Comparison of ENCODE assay signal across 12 cellular contexts in genomic region chr4:174763454-174764104, GRCh38.
DNase-seq lines count a peak whose midpoint lies in the region; ATAC-seq and TF ChIP-seq lines count a peak whose summit lies in the region.
"Had no signal": no experiment of that assay in that cellular context is flagged by ENCODE, and none has a peak within 500 bp of the region (broad histone marks: within the 10 kb centered on the region; RNA-seq: fewer than 3 reads in every experiment).

No MANE protein-coding gene starts in this region.

- H3K36me3 Mint-ChIP-seq in Calu3 (ENCODE audit: insufficient read depth, unreplicated experiment): no peaks in the 10 kb centered on the region
- no peaks in the 10 kb centered on the region for H3K36me3 Mint-ChIP-seq in activated B cell treated with CpG ODN at 0.5 μM for 24 hours (ENCODE audit: low read depth)

- intact Hi-C loops in Calu3 (cut with micrococcal nuclease; ENCODE audit: unreplicated experiment): loop anchor here (1.0 to 10.0 kb wide), 5 partner anchors 65 to 773 kb away; partner anchors contain the start of gene GLRA3
- intact Hi-C loops in activated B cell treated with CpG ODN at 0.5 μM for 24 hours (cut with micrococcal nuclease): loop anchor here (1.0 to 5.0 kb wide), 2 partner anchors 164 to 774 kb away; no protein-coding TSS in a partner anchor
- intact Hi-C loops in Right ventricle myocardium superior (cut with DNase I): loop anchor here (5.0 kb wide), 1 partner anchor 774 kb away; no protein-coding TSS in a partner anchor

- CTCF ChIA-PET in Calu3 (lab: Charles Lee) (interaction anchor here (0.6 to 0.9 kb wide), 2 partner anchors 658 to 768 kb away, joined by 3 to 8 read pairs; no protein-coding TSS in a partner anchor), activated B cell treated with CpG ODN at 0.5 μM for 24 hours (lab: Charles Lee) (interaction anchor here (0.6 to 1.5 kb wide), 2 partner anchors 1278 to 1577 kb away, joined by 3 read pairs; no protein-coding TSS in a partner anchor)

- BruUV-seq in Calu3 (replicated peaks; lab: Mats Ljungman, UMichigan): no TSS peak

- H3K27me3 Mint-ChIP-seq in Calu3 (ENCODE audit: unreplicated experiment) (no peaks in the 10 kb centered on the region), activated B cell treated with CpG ODN at 0.5 μM for 24 hours (no peaks in the 10 kb centered on the region)
- H3K27me3 Mint-ChIP-seq: dendritic cell treated with granulocyte-macrophage colony-stimulating factor and Interleukin-4, amounts not matched to agents 40 ng/mL and 50 ng/mL, for 4 days; stimulated activated naive CD8-positive, alpha-beta T cell treated with anti-CD3 and anti-CD28 coated beads, Interleukin-15, Interleukin-2, amounts not matched to agents 100 ng/mL and 50 ng/mL, for 24 hours had no signal

- no peak for DNase-seq in Calu3
- DNase-seq in activated B cell treated with CpG ODN at 0.5 μM for 24 hours: no peak
- no peak for DNase-seq in islet precursor cell
- no peak for DNase-seq in Right ventricle myocardium superior
- no peak for DNase-seq in caudate nucleus (lab: John Stamatoyannopoulos, UW)
- no peak for DNase-seq in D341Med (ENCODE audit: low spot score)
- DNase-seq: spleen had no signal

- POLR2A ChIA-PET in activated B cell treated with CpG ODN at 0.5 μM for 24 hours (lab: Charles Lee): no interaction called here

- TF ChIP-seq CTCF in Calu3 (IDR thresholded peaks at IDR 0.05; ENCODE audit: unreplicated experiment): no peak
- TF ChIP-seq CTCF in activated B cell treated with CpG ODN at 0.5 μM for 24 hours (IDR thresholded peaks at IDR 0.05): no peak

- no peak overlapping the region for H3K27ac ChIP-seq in caudate nucleus (ENCODE audit: low read depth, low read length)
- H3K27ac ChIP-seq: spleen had no signal

- no peaks in the 10 kb centered on the region for H3K9me3 Mint-ChIP-seq in Calu3 (ENCODE audit: low read depth, unreplicated experiment)
- no peaks in the 10 kb centered on the region for H3K9me3 Mint-ChIP-seq in activated B cell treated with CpG ODN at 0.5 μM for 24 hours
- H3K9me3 Mint-ChIP-seq: dendritic cell treated with granulocyte-macrophage colony-stimulating factor and Interleukin-4, amounts not matched to agents 40 ng/mL and 50 ng/mL, for 4 days; stimulated activated naive CD8-positive, alpha-beta T cell treated with anti-CD3 and anti-CD28 coated beads, Interleukin-15, Interleukin-2, amounts not matched to agents 100 ng/mL and 50 ng/mL, for 24 hours had no signal

- H3K27ac Mint-ChIP-seq in Calu3 (ENCODE audit: unreplicated experiment): peak overlapping the region; percentile 44
- no peak overlapping the region for H3K27ac Mint-ChIP-seq in activated B cell treated with CpG ODN at 0.5 μM for 24 hours
- H3K27ac Mint-ChIP-seq: dendritic cell treated with granulocyte-macrophage colony-stimulating factor and Interleukin-4, amounts not matched to agents 40 ng/mL and 50 ng/mL, for 4 days; stimulated activated naive CD8-positive, alpha-beta T cell treated with anti-CD3 and anti-CD28 coated beads, Interleukin-15, Interleukin-2, amounts not matched to agents 100 ng/mL and 50 ng/mL, for 24 hours had no signal

- H3K4me3 Mint-ChIP-seq in Calu3 (ENCODE audit: low read depth, unreplicated experiment) (no peak overlapping the region), activated B cell treated with CpG ODN at 0.5 μM for 24 hours (no peak overlapping the region)
- H3K4me3 Mint-ChIP-seq: dendritic cell treated with granulocyte-macrophage colony-stimulating factor and Interleukin-4, amounts not matched to agents 40 ng/mL and 50 ng/mL, for 4 days; stimulated activated naive CD8-positive, alpha-beta T cell treated with anti-CD3 and anti-CD28 coated beads, Interleukin-15, Interleukin-2, amounts not matched to agents 100 ng/mL and 50 ng/mL, for 24 hours had no signal

- ATAC-seq in GM19467 (IDR thresholded peaks at IDR 0.05; ENCODE audit: unreplicated experiment) (peak; percentile 65), HG03045 (IDR thresholded peaks at IDR 0.05; ENCODE audit: unreplicated experiment) (peak; percentile 60), activated B cell treated with CpG ODN at 0.5 μM for 24 hours (ENCODE audit: low read depth) (peak; percentile 34), Right ventricle myocardium superior (ENCODE audit: poor library complexity) (no peak)
- ATAC-seq: Panc1 had no signal

- no peaks in the 10 kb centered on the region for H3K4me1 Mint-ChIP-seq in Calu3 (ENCODE audit: low read depth, unreplicated experiment)
- H3K4me1 Mint-ChIP-seq in activated B cell treated with CpG ODN at 0.5 μM for 24 hours: peaks cover 9% of the 10 kb centered on the region
